In the genomic region with DNA sequence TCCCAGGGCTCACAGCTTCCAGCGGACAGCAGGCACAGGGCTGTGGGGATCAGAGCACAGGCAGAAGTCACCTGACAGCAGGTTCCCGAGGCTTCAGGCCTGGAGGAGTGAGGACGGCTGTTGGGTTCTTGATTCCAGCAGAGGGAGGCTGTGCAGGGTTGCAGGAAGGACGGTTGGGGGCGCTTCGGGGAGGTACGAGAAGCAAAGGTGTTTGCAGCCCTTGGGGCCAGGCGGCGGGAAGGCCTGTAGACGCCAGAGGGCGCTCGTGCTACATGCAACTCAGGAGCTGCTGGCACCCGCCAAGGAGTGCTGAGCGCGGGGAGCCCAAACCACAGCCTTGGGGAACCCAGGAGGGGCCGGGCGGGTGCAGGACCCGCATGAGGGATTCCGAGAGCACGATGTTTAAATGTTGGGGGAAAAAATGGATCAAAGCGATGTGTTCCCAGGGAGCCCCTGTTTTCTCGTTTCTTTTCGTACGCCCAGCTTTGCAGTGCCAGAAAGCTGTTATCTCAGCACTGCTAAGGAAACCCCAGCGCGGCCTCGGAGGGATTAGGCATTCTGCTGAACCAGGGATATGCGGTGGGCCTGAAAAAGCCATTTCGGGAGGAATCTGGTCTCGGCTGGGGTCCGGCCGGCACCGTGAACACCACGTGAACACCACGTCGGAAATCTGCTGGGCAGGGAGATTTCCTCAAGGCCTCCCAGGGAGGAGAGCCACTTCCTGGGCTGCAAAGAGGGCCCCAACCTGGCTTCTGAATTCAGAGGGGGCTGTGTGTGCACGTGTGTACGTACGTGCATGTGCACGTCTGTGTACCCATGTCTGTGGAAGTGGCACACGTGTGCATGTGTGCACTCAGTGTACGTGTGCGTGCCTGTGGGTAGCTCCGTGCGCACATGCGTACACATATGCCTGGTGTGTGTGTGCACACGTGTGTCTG, we compare ENCODE assay signal across 1 cellular context.
TF ChIP-seq lines count a peak whose summit lies in the region.

No MANE protein-coding gene starts in this region.

TF ChIP-seq in K562, 482 proteins besides CTCF, POLR2A, EP300 and RAD21 (continued from another document and continues in another):
- TF ChIP-seq, protein P1, sequence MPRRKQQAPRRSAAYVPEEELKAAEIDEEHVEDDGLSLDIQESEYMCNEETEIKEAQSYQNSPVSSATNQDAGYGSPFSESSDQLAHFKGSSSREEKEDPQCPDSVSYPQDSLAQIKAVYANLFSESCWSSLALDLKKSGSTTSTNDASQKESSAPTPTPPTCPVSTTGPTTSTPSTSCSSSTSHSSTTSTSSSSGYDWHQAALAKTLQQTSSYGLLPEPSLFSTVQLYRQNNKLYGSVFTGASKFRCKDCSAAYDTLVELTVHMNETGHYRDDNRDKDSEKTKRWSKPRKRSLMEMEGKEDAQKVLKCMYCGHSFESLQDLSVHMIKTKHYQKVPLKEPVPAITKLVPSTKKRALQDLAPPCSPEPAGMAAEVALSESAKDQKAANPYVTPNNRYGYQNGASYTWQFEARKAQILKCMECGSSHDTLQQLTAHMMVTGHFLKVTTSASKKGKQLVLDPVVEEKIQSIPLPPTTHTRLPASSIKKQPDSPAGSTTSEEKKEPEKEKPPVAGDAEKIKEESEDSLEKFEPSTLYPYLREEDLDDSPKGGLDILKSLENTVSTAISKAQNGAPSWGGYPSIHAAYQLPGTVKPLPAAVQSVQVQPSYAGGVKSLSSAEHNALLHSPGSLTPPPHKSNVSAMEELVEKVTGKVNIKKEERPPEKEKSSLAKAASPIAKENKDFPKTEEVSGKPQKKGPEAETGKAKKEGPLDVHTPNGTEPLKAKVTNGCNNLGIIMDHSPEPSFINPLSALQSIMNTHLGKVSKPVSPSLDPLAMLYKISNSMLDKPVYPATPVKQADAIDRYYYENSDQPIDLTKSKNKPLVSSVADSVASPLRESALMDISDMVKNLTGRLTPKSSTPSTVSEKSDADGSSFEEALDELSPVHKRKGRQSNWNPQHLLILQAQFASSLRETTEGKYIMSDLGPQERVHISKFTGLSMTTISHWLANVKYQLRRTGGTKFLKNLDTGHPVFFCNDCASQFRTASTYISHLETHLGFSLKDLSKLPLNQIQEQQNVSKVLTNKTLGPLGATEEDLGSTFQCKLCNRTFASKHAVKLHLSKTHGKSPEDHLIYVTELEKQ (CRISPR knock-in tag; IDR thresholded peaks at IDR 0.05): no peak
- no peak for TF ChIP-seq ZNF57 (CRISPR knock-in tag; IDR thresholded peaks at IDR 0.05)
- TF ChIP-seq BCOR (IDR thresholded peaks at IDR 0.05): peak; percentile 39; the same call in 1 of the 2 replicates
- no peak for TF ChIP-seq LCOR (CRISPR knock-in tag; IDR thresholded peaks at IDR 0.05)
- no peak for TF ChIP-seq ILF3 (IDR thresholded peaks at IDR 0.05; ENCODE audit: borderline replicate concordance)
- peak; percentile 98 for TF ChIP-seq RB1 (IDR thresholded peaks at IDR 0.05; ENCODE audit: low read depth)
- TF ChIP-seq ARHGAP35 (IDR thresholded peaks at IDR 0.05; ENCODE audit: partially characterized antibody): no peak
- peak; percentile 65 for TF ChIP-seq HDGF (IDR thresholded peaks at IDR 0.05)
- 0 out of 2 replicates have a peak, but pooled peaks have one; percentile 22 for TF ChIP-seq JUND (IDR thresholded peaks at IDR 0.05; ENCODE audit: borderline replicate concordance, low read depth, low read length)
- TF ChIP-seq JUND (tag; IDR thresholded peaks at IDR 0.05; ENCODE audit: borderline replicate concordance, low read depth, low read length): peak; percentile 24; the same call in 1 of the 3 replicates
- no peak for TF ChIP-seq NFRKB (IDR thresholded peaks at IDR 0.05; ENCODE audit: low read depth)
- TF ChIP-seq, protein P2, sequence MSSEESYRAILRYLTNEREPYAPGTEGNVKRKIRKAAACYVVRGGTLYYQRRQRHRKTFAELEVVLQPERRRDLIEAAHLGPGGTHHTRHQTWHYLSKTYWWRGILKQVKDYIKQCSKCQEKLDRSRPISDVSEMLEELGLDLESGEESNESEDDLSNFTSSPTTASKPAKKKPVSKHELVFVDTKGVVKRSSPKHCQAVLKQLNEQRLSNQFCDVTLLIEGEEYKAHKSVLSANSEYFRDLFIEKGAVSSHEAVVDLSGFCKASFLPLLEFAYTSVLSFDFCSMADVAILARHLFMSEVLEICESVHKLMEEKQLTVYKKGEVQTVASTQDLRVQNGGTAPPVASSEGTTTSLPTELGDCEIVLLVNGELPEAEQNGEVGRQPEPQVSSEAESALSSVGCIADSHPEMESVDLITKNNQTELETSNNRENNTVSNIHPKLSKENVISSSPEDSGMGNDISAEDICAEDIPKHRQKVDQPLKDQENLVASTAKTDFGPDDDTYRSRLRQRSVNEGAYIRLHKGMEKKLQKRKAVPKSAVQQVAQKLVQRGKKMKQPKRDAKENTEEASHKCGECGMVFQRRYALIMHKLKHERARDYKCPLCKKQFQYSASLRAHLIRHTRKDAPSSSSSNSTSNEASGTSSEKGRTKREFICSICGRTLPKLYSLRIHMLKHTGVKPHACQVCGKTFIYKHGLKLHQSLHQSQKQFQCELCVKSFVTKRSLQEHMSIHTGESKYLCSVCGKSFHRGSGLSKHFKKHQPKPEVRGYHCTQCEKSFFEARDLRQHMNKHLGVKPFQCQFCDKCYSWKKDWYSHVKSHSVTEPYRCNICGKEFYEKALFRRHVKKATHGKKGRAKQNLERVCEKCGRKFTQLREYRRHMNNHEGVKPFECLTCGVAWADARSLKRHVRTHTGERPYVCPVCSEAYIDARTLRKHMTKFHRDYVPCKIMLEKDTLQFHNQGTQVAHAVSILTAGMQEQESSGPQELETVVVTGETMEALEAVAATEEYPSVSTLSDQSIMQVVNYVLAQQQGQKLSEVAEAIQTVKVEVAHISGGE (CRISPR knock-in tag; IDR thresholded peaks at IDR 0.05): peak in 1 of 3 experiments; percentile 45; a peak in 1 of 6 replicates
- TF ChIP-seq HNRNPH1 (optimal IDR thresholded peaks at IDR 0.05; ENCODE audit: low read depth, low read length): no peak
- TF ChIP-seq ZNF561 (CRISPR knock-in tag; conservative IDR thresholded peaks at IDR 0.05): no peak
- no peak for TF ChIP-seq FOXM1 (IDR thresholded peaks at IDR 0.05; ENCODE audit: low read depth)
- TF ChIP-seq FOXM1 (CRISPR knock-in tag; IDR thresholded peaks at IDR 0.05; ENCODE audit: low read depth): no peak
- peak; percentile 19; the same call in 1 of the 2 replicates for TF ChIP-seq ZKSCAN1 (IDR thresholded peaks at IDR 0.05; ENCODE audit: low read depth, low read length)
- no peak for TF ChIP-seq SRSF9 (IDR thresholded peaks at IDR 0.05; ENCODE audit: borderline replicate concordance, low read depth, low read length)
- TF ChIP-seq BHLHE40 (IDR thresholded peaks at IDR 0.05; ENCODE audit: low read length): peak; percentile 29; the same call in 1 of the 2 replicates
- TF ChIP-seq STAT5A (IDR thresholded peaks at IDR 0.05; ENCODE audit: borderline replicate concordance, low read length): no peak
- no peak for TF ChIP-seq PCBP1 (IDR thresholded peaks at IDR 0.05; ENCODE audit: low read depth, low read length, poor library complexity, severe bottlenecking)
- 0 out of 2 replicates have a peak, but pooled peaks have one; percentile 5 for TF ChIP-seq PHB (CRISPR knock-in tag; IDR thresholded peaks at IDR 0.05)
- TF ChIP-seq HDAC3 (IDR thresholded peaks at IDR 0.05; ENCODE audit: borderline replicate concordance, partially characterized antibody): no peak
- TF ChIP-seq, protein P3, sequence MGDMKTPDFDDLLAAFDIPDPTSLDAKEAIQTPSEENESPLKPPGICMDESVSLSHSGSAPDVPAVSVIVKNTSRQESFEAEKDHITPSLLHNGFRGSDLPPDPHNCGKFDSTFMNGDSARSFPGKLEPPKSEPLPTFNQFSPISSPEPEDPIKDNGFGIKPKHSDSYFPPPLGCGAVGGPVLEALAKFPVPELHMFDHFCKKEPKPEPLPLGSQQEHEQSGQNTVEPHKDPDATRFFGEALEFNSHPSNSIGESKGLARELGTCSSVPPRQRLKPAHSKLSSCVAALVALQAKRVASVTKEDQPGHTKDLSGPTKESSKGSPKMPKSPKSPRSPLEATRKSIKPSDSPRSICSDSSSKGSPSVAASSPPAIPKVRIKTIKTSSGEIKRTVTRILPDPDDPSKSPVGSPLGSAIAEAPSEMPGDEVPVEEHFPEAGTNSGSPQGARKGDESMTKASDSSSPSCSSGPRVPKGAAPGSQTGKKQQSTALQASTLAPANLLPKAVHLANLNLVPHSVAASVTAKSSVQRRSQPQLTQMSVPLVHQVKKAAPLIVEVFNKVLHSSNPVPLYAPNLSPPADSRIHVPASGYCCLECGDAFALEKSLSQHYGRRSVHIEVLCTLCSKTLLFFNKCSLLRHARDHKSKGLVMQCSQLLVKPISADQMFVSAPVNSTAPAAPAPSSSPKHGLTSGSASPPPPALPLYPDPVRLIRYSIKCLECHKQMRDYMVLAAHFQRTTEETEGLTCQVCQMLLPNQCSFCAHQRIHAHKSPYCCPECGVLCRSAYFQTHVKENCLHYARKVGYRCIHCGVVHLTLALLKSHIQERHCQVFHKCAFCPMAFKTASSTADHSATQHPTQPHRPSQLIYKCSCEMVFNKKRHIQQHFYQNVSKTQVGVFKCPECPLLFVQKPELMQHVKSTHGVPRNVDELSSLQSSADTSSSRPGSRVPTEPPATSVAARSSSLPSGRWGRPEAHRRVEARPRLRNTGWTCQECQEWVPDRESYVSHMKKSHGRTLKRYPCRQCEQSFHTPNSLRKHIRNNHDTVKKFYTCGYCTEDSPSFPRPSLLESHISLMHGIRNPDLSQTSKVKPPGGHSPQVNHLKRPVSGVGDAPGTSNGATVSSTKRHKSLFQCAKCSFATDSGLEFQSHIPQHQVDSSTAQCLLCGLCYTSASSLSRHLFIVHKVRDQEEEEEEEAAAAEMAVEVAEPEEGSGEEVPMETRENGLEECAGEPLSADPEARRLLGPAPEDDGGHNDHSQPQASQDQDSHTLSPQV (IDR thresholded peaks at IDR 0.05): peak; percentile 66; the same call in 1 of the 2 replicates
- TF ChIP-seq ZNF79 (CRISPR knock-in tag; IDR thresholded peaks at IDR 0.05; ENCODE audit: low read depth): no peak
- TF ChIP-seq, protein P4, sequence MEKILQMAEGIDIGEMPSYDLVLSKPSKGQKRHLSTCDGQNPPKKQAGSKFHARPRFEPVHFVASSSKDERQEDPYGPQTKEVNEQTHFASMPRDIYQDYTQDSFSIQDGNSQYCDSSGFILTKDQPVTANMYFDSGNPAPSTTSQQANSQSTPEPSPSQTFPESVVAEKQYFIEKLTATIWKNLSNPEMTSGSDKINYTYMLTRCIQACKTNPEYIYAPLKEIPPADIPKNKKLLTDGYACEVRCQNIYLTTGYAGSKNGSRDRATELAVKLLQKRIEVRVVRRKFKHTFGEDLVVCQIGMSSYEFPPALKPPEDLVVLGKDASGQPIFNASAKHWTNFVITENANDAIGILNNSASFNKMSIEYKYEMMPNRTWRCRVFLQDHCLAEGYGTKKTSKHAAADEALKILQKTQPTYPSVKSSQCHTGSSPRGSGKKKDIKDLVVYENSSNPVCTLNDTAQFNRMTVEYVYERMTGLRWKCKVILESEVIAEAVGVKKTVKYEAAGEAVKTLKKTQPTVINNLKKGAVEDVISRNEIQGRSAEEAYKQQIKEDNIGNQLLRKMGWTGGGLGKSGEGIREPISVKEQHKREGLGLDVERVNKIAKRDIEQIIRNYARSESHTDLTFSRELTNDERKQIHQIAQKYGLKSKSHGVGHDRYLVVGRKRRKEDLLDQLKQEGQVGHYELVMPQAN (IDR thresholded peaks at IDR 0.05; ENCODE audit: borderline replicate concordance): no peak
- TF ChIP-seq ESRRA (IDR thresholded peaks at IDR 0.05; ENCODE audit: borderline replicate concordance, low read depth): peak; percentile 31; the same call in 1 of the 2 replicates
- TF ChIP-seq SMAD4 (CRISPR knock-in tag; conservative IDR thresholded peaks at IDR 0.05): 0 out of 2 replicates have a peak, but pooled peaks have one; percentile 32
- no peak for TF ChIP-seq HIVEP1 (CRISPR knock-in tag; IDR thresholded peaks at IDR 0.05)
- peak; percentile 39; the same call in 1 of the 2 replicates for TF ChIP-seq ZNF589 (CRISPR knock-in tag; IDR thresholded peaks at IDR 0.05; ENCODE audit: low read depth)
- TF ChIP-seq, protein P5, sequence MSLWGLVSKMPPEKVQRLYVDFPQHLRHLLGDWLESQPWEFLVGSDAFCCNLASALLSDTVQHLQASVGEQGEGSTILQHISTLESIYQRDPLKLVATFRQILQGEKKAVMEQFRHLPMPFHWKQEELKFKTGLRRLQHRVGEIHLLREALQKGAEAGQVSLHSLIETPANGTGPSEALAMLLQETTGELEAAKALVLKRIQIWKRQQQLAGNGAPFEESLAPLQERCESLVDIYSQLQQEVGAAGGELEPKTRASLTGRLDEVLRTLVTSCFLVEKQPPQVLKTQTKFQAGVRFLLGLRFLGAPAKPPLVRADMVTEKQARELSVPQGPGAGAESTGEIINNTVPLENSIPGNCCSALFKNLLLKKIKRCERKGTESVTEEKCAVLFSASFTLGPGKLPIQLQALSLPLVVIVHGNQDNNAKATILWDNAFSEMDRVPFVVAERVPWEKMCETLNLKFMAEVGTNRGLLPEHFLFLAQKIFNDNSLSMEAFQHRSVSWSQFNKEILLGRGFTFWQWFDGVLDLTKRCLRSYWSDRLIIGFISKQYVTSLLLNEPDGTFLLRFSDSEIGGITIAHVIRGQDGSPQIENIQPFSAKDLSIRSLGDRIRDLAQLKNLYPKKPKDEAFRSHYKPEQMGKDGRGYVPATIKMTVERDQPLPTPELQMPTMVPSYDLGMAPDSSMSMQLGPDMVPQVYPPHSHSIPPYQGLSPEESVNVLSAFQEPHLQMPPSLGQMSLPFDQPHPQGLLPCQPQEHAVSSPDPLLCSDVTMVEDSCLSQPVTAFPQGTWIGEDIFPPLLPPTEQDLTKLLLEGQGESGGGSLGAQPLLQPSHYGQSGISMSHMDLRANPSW (CRISPR knock-in tag; IDR thresholded peaks at IDR 0.05): no peak
- TF ChIP-seq NRF1 (conservative IDR thresholded peaks at IDR 0.05 in 1 of 2, IDR thresholded peaks at IDR 0.05 in 1 of 2): peak in 1 of 2 experiments; percentile 24; a peak in 2 of 4 replicates
- TF ChIP-seq ZNF24 (IDR thresholded peaks at IDR 0.05): no peak
- TF ChIP-seq MAFK (IDR thresholded peaks at IDR 0.05; ENCODE audit: low read length): no peak
- TF ChIP-seq, protein P6, sequence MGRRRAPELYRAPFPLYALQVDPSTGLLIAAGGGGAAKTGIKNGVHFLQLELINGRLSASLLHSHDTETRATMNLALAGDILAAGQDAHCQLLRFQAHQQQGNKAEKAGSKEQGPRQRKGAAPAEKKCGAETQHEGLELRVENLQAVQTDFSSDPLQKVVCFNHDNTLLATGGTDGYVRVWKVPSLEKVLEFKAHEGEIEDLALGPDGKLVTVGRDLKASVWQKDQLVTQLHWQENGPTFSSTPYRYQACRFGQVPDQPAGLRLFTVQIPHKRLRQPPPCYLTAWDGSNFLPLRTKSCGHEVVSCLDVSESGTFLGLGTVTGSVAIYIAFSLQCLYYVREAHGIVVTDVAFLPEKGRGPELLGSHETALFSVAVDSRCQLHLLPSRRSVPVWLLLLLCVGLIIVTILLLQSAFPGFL (CRISPR knock-in tag; IDR thresholded peaks at IDR 0.05): no peak
- TF ChIP-seq, protein P7, sequence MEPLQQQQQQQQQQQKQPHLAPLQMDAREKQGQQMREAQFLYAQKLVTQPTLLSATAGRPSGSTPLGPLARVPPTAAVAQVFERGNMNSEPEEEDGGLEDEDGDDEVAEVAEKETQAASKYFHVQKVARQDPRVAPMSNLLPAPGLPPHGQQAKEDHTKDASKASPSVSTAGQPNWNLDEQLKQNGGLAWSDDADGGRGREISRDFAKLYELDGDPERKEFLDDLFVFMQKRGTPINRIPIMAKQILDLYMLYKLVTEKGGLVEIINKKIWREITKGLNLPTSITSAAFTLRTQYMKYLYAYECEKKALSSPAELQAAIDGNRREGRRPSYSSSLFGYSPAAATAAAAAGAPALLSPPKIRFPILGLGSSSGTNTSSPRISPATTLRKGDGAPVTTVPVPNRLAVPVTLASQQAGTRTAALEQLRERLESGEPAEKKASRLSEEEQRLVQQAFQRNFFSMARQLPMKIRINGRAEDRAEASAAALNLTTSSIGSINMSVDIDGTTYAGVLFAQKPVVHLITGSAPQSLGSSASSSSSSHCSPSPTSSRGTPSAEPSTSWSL (CRISPR knock-in tag; IDR thresholded peaks at IDR 0.05; ENCODE audit: borderline replicate concordance): no peak
